Comparison of ENCODE assay signal across 35 cellular contexts in the genomic region with DNA sequence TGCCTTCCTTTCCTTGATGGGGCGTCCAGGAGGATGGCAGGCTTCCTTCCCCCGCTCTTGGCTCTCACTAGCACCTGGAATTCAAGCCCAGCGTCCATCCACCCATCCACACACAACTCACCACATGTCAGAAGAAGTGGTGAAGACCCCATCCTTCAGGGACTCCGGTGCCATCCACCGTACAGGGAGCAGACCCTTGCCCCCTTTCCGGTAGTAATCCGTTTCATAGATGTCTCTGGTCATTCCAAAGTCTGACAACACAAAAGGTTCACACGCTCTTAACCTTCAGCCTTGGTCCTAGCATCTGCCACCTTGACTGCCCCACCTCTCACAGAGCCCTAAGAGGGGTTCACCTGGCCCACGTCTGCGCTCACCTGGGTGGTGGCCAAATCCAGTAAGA.
"Had no signal": no experiment of that assay in that cellular context is flagged by ENCODE, and none has a peak within 500 bp of the region (broad histone marks: within the 10 kb centered on the region; RNA-seq: fewer than 3 reads in every experiment).

No MANE protein-coding gene starts in this region.

- H3K9me3 ChIP-seq: MG63 had no signal

- H3K27me3 ChIP-seq: MG63 had no signal

- H3K27ac ChIP-seq: KMS-11 had no signal

- H3K4me3 ChIP-seq: MG63 had no signal

- DNase-seq: Karpas-422, Kasumi-1, KG1, MG63, MM.1S, MV-4-11, NCI-H1048, NCI-H1092, NCI-H1092 treated with DMSO at 0.1 percent for 48 hours, NCI-H1105, NCI-H1105 treated with DMSO at 0.1 percent for 48 hours, NCI-H1417, NCI-H1417 treated with DMSO at 0.1 percent for 48 hours, NCI-H1436, NCI-H1436 treated with DMSO at 0.1 percent for 48 hours, NCI-H146, NCI-H1694, NCI-H1694 treated with DMSO at 0.1 percent for 48 hours, NCI-H187, NCI-H187 treated with DMSO at 0.1 percent for 48 hours, NCI-H1930, NCI-H2029, NCI-H2029 treated with DMSO at 0.1 percent for 48 hours, NCI-H2081, NCI-H2081 treated with DMSO at 0.1 percent for 48 hours, NCI-H2107, NCI-H2171, NCI-H2171 treated with DMSO at 0.1 percent for 48 hours, NCI-H2227 treated with DMSO at 0.1 percent for 48 hours, NCI-H226, NCI-H345, NCI-H446, NCI-H446 treated with DMSO at 0.1 percent for 48 hours, NCI-H510A had no signal
